8 cellular contexts compared by ENCODE assay signal in the genomic region with DNA sequence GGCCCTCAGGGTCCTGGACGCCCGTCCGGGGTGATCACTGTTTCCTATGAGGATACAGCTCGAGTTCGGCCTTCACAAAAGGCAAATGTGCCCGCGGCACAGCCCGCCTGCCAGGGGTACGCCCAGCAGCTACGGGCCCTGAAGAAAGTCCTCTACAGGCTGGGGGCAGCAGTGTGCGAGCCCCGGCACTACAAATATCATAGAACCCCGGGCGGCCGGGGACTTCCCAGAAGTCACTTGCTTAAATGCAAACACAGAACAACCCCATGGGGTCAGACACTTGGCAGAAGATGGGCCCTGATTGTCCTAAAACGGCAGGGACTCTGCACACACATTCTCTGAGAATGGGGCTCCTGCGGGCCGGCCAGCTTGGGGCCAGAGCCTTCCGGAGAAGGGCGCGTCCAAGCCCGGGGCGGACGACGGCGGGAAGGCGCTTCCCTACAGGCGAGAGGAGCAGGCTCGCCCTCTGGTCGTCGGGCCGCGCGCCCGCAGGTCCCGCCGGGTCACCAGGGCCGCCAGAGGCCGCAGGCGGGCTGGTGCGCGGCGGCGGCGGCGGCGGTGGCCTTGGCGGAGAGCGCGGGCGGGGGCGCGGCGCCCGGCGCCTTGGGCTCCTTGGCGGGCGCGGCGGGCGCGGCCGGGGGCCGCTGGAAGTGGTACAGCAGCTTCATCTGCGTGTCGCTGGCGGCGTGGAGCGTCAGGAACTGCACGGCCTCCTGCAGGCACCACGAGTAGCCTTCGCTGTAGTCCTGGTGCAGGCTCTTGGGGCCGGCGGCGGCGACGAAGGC. TPM values are rescaled to one million over a fixed set of nuclear protein-coding genes. Genes with fewer than 3 reads are reported as not detected.
DNase-seq lines count a peak whose midpoint lies in the region; ATAC-seq and TF ChIP-seq lines count a peak whose summit lies in the region.

No MANE protein-coding gene starts in this region.

- no peaks in the 10 kb centered on the region for H3K36me3 ChIP-seq in BLaER1
- H3K36me3 ChIP-seq in Karpas-422 (ENCODE audit: insufficient read depth, low read length) = no peaks in the 10 kb centered on the region
- no peaks in the 10 kb centered on the region for H3K36me3 ChIP-seq in body of pancreas (replicated peaks in 1 of 2; ENCODE audit: insufficient read depth in 1 of 2, low read depth in 2 of 2)
- H3K36me3 ChIP-seq in mesendoderm (ENCODE audit: control insufficient read depth, insufficient read depth, low read length) = no peaks in the 10 kb centered on the region
- H3K36me3 ChIP-seq in ovary = no peaks in the 10 kb centered on the region

- H3K4me2 ChIP-seq in BLaER1 (peak overlapping the region; percentile 73), Karpas-422 (ENCODE audit: low read depth, low read length, poor library complexity, severe bottlenecking) (peak overlapping the region; percentile 52), mesendoderm (ENCODE audit: low read length) (peak overlapping the region; percentile 44)

- DNase-seq in Karpas-422 (peak; percentile 81), body of pancreas (peak; percentile 30 to 63 (median 42)), mesendoderm (peak; percentile 75), NCI-H1694 treated with DMSO at 0.1 percent for 48 hours (lab: John Stamatoyannopoulos, UW) (no peak), NCI-H2081 treated with DMSO at 0.1 percent for 48 hours (lab: John Stamatoyannopoulos, UW) (no peak), ovary (no peak)

- peak overlapping the region; percentile 67 for H3K56ac ChIP-seq in mesendoderm (ENCODE audit: low read length)

- H3K27me3 ChIP-seq in BLaER1 = peaks cover 72% of the 10 kb centered on the region
- no peaks in the 10 kb centered on the region for H3K27me3 ChIP-seq in Karpas-422 (ENCODE audit: low read length)
- no peaks in the 10 kb centered on the region for H3K27me3 ChIP-seq in body of pancreas
- peaks cover 23% of the 10 kb centered on the region for H3K27me3 ChIP-seq in mesendoderm (ENCODE audit: insufficient read depth, low read length, poor library complexity)
- H3K27me3 ChIP-seq in ovary = peaks cover 24% of the 10 kb centered on the region

- H3K4ac ChIP-seq in mesendoderm (ENCODE audit: low read depth, low read length) = no peak overlapping the region

- H3K79me2 ChIP-seq in Karpas-422 (ENCODE audit: low read length) = peaks cover 19% of the 10 kb centered on the region
- peaks cover 17% of the 10 kb centered on the region for H3K79me2 ChIP-seq in mesendoderm (ENCODE audit: control insufficient read depth, insufficient read depth, low read length)

- H3K23ac ChIP-seq in mesendoderm (ENCODE audit: low read length) = no peak overlapping the region

- 15% methylated on average over 59 of the region's 77 CpGs; no CpG with 5 or more reads in 1 of the 2 donors for WGBS in body of pancreas, 2 donors
- no CpG with 5 or more reads among the region's 77 CpGs for WGBS in mesendoderm (ENCODE audit: extremely low coverage, insufficient coverage, low lambda C conversion rate)
- 4 to 17% (median 17%) methylated on average over 21 to 77 of the region's 77 CpGs for WGBS in ovary, 3 donors

- no peak overlapping the region for H2BK120ac ChIP-seq in mesendoderm (ENCODE audit: low read depth, low read length)

- TF ChIP-seq POLR2A in body of pancreas (IDR thresholded peaks at IDR 0.05) = no peak
- TF ChIP-seq POLR2A in ovary (IDR thresholded peaks at IDR 0.05) = no peak

- H2BK5ac ChIP-seq in mesendoderm (ENCODE audit: low read length) = no peak overlapping the region

- H3K4me3 ChIP-seq in BLaER1 = peak overlapping the region; percentile 51
- peak overlapping the region; percentile 32; the same call in 1 of the 2 replicates for H3K4me3 ChIP-seq in Karpas-422 (ENCODE audit: low read length)
- no peak overlapping the region for H3K4me3 ChIP-seq in body of pancreas
- no peak overlapping the region for H3K4me3 ChIP-seq in mesendoderm (ENCODE audit: low read length)
- no peak overlapping the region for H3K4me3 ChIP-seq in ovary

- ATAC-seq in body of pancreas (no peak), HG03354 (IDR thresholded peaks at IDR 0.05; ENCODE audit: poor library complexity, severe bottlenecking, unreplicated experiment) (no peak)

- TF ChIP-seq CTCF in body of pancreas (IDR thresholded peaks at IDR 0.05) = peak in 2 of 7 experiments; percentile 30 to 41
- TF ChIP-seq CTCF in ovary (IDR thresholded peaks at IDR 0.05) = no peak

- no peak overlapping the region for H3K18ac ChIP-seq in mesendoderm (ENCODE audit: low read length)

- H3K9ac ChIP-seq in BLaER1 = no peak overlapping the region
- H3K9ac ChIP-seq in Karpas-422 (ENCODE audit: low read length) = peak overlapping the region; percentile 26; the same call in 1 of the 2 replicates
- no peak overlapping the region for H3K9ac ChIP-seq in mesendoderm (ENCODE audit: low read length)

- no peak overlapping the region for H4K5ac ChIP-seq in mesendoderm (ENCODE audit: low read length)

- peaks cover 69% of the 10 kb centered on the region for H4K20me1 ChIP-seq in BLaER1
- H4K20me1 ChIP-seq in Karpas-422 (ENCODE audit: insufficient read depth, low read depth, low read length) = peaks cover 21% of the 10 kb centered on the region

- intact Hi-C loops in body of pancreas (cut with DNase I) = no loop called here
- intact Hi-C loops in ovary (cut with DNase I) = no loop called here

- no peaks in the 10 kb centered on the region for H3K9me2 ChIP-seq in Karpas-422 (replicated peaks; ENCODE audit: insufficient read depth, low read length)

- no peak for TF ChIP-seq EP300 in ovary (IDR thresholded peaks at IDR 0.05)

- H3K79me1 ChIP-seq in mesendoderm (ENCODE audit: low read length) = peaks cover 12% of the 10 kb centered on the region

- no peak overlapping the region; the same call in 1 of the 2 replicates for H2AFZ ChIP-seq in Karpas-422 (ENCODE audit: low read length)

- H3K9me3 ChIP-seq in BLaER1 = no peaks in the 10 kb centered on the region
- H3K9me3 ChIP-seq in Karpas-422 (ENCODE audit: low read length) = no peaks in the 10 kb centered on the region
- H3K9me3 ChIP-seq in body of pancreas = no peaks in the 10 kb centered on the region
- no peaks in the 10 kb centered on the region for H3K9me3 ChIP-seq in ovary

- H4K8ac ChIP-seq in mesendoderm (ENCODE audit: low read depth, low read length) = no peak overlapping the region

- H2BK15ac ChIP-seq in mesendoderm (replicated peaks; ENCODE audit: low read depth) = no peak overlapping the region

- no peak overlapping the region for H2AK5ac ChIP-seq in mesendoderm (ENCODE audit: low read length)

- H3K4me1 ChIP-seq in BLaER1 (peaks cover 61% of the 10 kb centered on the region), Karpas-422 (ENCODE audit: low read length) (peaks cover 29% of the 10 kb centered on the region), body of pancreas (peaks cover 64% of the 10 kb centered on the region), mesendoderm (ENCODE audit: control insufficient read depth, low read depth, low read length) (peaks cover 4% of the 10 kb centered on the region), ovary (ENCODE audit: insufficient read depth) (peaks cover 18% of the 10 kb centered on the region)

- H3K27ac ChIP-seq in BLaER1 (no peak overlapping the region), Karpas-422 (ENCODE audit: low read length) (no peak overlapping the region), body of pancreas (no peak overlapping the region), mesendoderm (ENCODE audit: low read depth, low read length) (no peak overlapping the region), ovary (no peak overlapping the region)

RNA-seq across cellular contexts. Expression of gene HES5, which starts 0.9 kb away (rescaled TPM):
- total RNA-seq in Karpas-422 (2014; rRNA removed; shearing (Covaris generic); ENCODE audit: low replicate concordance) = not detected in 2 replicates
- total RNA-seq in body of pancreas = not detected
- not detected for polyA plus RNA-seq in mesendoderm (2013, experiment 1 of 2)
- polyA plus RNA-seq in mesendoderm (2013, experiment 2 of 2) = not detected
- total RNA-seq in ovary = under 1 TPM in 3 of 7 donors, not detected in 4; 0.25 to 0.53 (median 0.31) TPM
- polyA plus RNA-seq in ovary = under 1 TPM; 0.13 to 0.36 TPM

RNA-seq across cellular contexts. Expression of gene PANK4, which starts 2.8 kb away (rescaled TPM):
- 25.1 and 25.8 TPM in 2 replicates for total RNA-seq in Karpas-422 (2014; rRNA removed; shearing (Covaris generic); ENCODE audit: low replicate concordance)
- total RNA-seq in body of pancreas (10 to 100 TPM; 13.7 to 31.3 TPM), ovary (10 to 100 TPM; 19.7 to 33.3 (median 29.1) TPM)
- 9.4 TPM for polyA plus RNA-seq in mesendoderm (2013, experiment 1 of 2)
- polyA plus RNA-seq in mesendoderm (2013, experiment 2 of 2) = 9.4 TPM
- 10 to 100 TPM; 14.7 to 17.1 TPM for polyA plus RNA-seq in ovary

RNA-seq across cellular contexts. Expression of gene TNFRSF14, which starts 27.0 kb away (rescaled TPM):
- 10.3 and 15.6 TPM in 2 replicates for total RNA-seq in Karpas-422 (2014; rRNA removed; shearing (Covaris generic); ENCODE audit: low replicate concordance)
- 10 to 100 TPM; 25.9 to 58.3 TPM for total RNA-seq in body of pancreas
- polyA plus RNA-seq in mesendoderm (2013, experiment 1 of 2) = 0.08 TPM
- 0.04 TPM for polyA plus RNA-seq in mesendoderm (2013, experiment 2 of 2)
- total RNA-seq in ovary = 10 to 100 TPM; 33.3 to 78.5 (median 60.5) TPM
- polyA plus RNA-seq in ovary = 10 to 100 TPM in 1 of 2 donors, 1 to 10 TPM in 1; 4.3 to 57.6 TPM

RNA-seq across cellular contexts. Expression of gene PLCH2, which starts 53.1 kb away (rescaled TPM):
- total RNA-seq in Karpas-422 (2014; rRNA removed; shearing (Covaris generic); ENCODE audit: low replicate concordance) = 0.11 and 0.19 TPM in 2 replicates
- total RNA-seq in body of pancreas (10 to 100 TPM in 1 of 2 donors, 1 to 10 TPM in 1; 5.7 to 27.4 TPM), ovary (under 1 TPM in 6 of 7 donors, not detected in 1; 0.05 to 0.84 (median 0.47) TPM)
- polyA plus RNA-seq in mesendoderm (2013, experiment 1 of 2) = 0.01 TPM
- polyA plus RNA-seq in mesendoderm (2013, experiment 2 of 2) = 0.01 TPM
- under 1 TPM; 0.08 to 0.19 TPM for polyA plus RNA-seq in ovary

RNA-seq across cellular contexts. Expression of gene PRXL2B, which starts 57.4 kb away (rescaled TPM):
- total RNA-seq in Karpas-422 (2014; rRNA removed; shearing (Covaris generic); ENCODE audit: low replicate concordance) = 0.89 and 0.90 TPM in 2 replicates
- total RNA-seq in body of pancreas = 1 to 10 TPM; 5.6 to 8.8 TPM
- 22.0 TPM for polyA plus RNA-seq in mesendoderm (2013, experiment 1 of 2)
- polyA plus RNA-seq in mesendoderm (2013, experiment 2 of 2) = 22.9 TPM
- total RNA-seq in ovary = 10 to 100 TPM in 6 of 7 donors, 1 to 10 TPM in 1; 3.2 to 34.1 (median 20.2) TPM
- polyA plus RNA-seq in ovary = 1 to 10 TPM; 7.0 to 9.6 TPM

Comparison
In these comparisons a context has a peak if more than half of its experiments do, and no peak if none do; other contexts are left out.
1. H3K4me3 ChIP-seq: peak in BLaER1 (single experiment) and Karpas-422 (single experiment); none in body of pancreas (0 of 2), mesendoderm (single experiment) and ovary (single experiment).
2. DNase-seq: peak in Karpas-422 (single experiment), body of pancreas (4 of 4) and mesendoderm (single experiment); none in NCI-H1694 treated with DMSO at 0.1 percent for 48 hours (single experiment), NCI-H2081 treated with DMSO at 0.1 percent for 48 hours (single experiment) and ovary (0 of 5).
3. Peak in every context shown above with its lines, with median percentiles within 50 percentile points of each other: H3K4me2 ChIP-seq.